In the genomic region with DNA sequence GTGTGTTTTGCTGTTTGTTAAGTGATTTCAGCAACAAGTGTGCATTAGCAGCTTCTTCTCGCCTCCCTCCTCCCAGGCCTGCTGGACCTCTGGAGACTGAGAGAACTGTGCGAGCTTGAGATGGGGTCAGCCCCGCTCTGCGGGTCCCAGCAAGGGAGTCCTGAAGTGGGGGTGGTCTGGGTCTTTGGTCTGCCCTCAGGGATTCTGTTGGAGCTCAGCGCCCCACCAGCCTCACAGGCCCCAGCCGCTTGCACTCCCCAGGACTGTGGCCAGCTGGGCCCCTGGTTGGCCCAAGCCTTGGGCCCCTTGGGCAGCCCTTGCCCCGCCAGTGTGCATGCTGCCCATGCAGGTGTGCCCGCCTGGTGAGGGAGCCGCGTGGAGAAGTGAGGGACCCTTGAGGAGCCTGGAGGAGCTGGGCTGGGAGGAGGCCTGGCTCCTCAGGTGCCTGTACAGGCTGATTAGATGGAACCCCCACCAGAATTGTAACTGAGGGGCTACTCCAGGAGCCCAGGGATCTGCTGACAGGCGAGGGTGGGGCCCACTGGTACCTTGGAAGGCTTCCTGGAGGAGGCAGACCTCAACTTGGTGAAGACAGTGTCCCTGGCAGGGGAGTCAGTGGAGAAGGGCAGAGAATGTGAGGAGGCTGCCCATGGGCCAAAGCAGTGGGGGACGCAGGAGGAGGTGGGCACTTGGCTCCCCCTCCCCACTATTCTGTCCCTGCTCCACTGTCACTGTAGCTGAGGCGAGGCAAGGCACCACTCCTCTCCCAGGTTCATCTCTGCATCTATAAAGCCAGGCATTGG, we compare ENCODE assay signal across 20 cellular contexts. TPM values are rescaled to one million over a fixed set of nuclear protein-coding genes. Genes with fewer than 3 reads are reported as not detected.
DNase-seq lines count a peak whose midpoint lies in the region; TF ChIP-seq lines count a peak whose summit lies in the region.
"Had no signal": no experiment of that assay in that cellular context is flagged by ENCODE, and none has a peak within 500 bp of the region (broad histone marks: within the 10 kb centered on the region; RNA-seq: fewer than 3 reads in every experiment).

No MANE protein-coding gene starts in this region.

- no peak for TF ChIP-seq CTCF in HEK293 (tag by site-specific recombination; IDR thresholded peaks at IDR 0.05)
- no peak for TF ChIP-seq CTCF in tibial artery (IDR thresholded peaks at IDR 0.05)

- CTCF ChIA-PET in activated naive CD4-positive, alpha-beta T cell treated with anti-CD3 and anti-CD28 coated beads, Interleukin-2, amount 10 ng/mL, durations not matched to agents 7 days and 5 days (lab: Charles Lee), result interaction anchor here (1.7 to 2.8 kb wide), 2 partner anchors 11 to 115 kb away, joined by 3 to 9 read pairs; no protein-coding TSS in a partner anchor
- CTCF ChIA-PET in HEK293 (lab: Yijun Ruan, JAX), result no interaction called here

- no peak overlapping the region for H3K4me3 Mint-ChIP-seq in activated naive CD4-positive, alpha-beta T cell treated with anti-CD3 and anti-CD28 coated beads, Interleukin-2, amount 10 ng/mL, durations not matched to agents 7 days and 5 days
- H3K4me3 Mint-ChIP-seq: immature natural killer cell, nephron progenitor cell, T-cell had no signal

- intact Hi-C loops in tibial artery (cut with DNase I; ENCODE audit: low total_unique reads), result no loop called here

- peaks cover 9% of the 10 kb centered on the region for H3K4me1 Mint-ChIP-seq in activated naive CD4-positive, alpha-beta T cell treated with anti-CD3 and anti-CD28 coated beads, Interleukin-2, amount 10 ng/mL, durations not matched to agents 7 days and 5 days

- H3K36me3 Mint-ChIP-seq in activated naive CD4-positive, alpha-beta T cell treated with anti-CD3 and anti-CD28 coated beads, Interleukin-2, amount 10 ng/mL, durations not matched to agents 7 days and 5 days, result no peaks in the 10 kb centered on the region
- H3K36me3 Mint-ChIP-seq: immature natural killer cell had no signal

- H3K9me3 ChIP-seq in HEK293 (ENCODE audit: control insufficient read depth, insufficient read depth, low read depth, low read length) (no peaks in the 10 kb centered on the region), tibial artery (no peaks in the 10 kb centered on the region)
- H3K9me3 ChIP-seq: adrenal gland, esophagus squamous epithelium, stomach had no signal

- H3K27ac ChIP-seq in HEK293 (ENCODE audit: extremely low read depth, low read depth, low read length), result no peak overlapping the region
- H3K27ac ChIP-seq in tibial artery, result no peak overlapping the region
- H3K27ac ChIP-seq: adrenal gland, cardiac muscle cell, esophagus squamous epithelium, stomach, VCaP had no signal

- no peak overlapping the region for H3K27ac Mint-ChIP-seq in activated naive CD4-positive, alpha-beta T cell treated with anti-CD3 and anti-CD28 coated beads, Interleukin-2, amount 10 ng/mL, durations not matched to agents 7 days and 5 days
- H3K27ac Mint-ChIP-seq: immature natural killer cell, nephron progenitor cell, T-cell had no signal

- H3K4me1 ChIP-seq in HEK293 (ENCODE audit: control insufficient read depth, insufficient read depth, low read length) (no peaks in the 10 kb centered on the region), tibial artery (peaks cover 0 to 6% (median 0%) of the 10 kb centered on the region in 4 donors)

- no peak overlapping the region for H3K4me3 ChIP-seq in HEK293 (ENCODE audit: low read depth, low read length)
- no peak overlapping the region for H3K4me3 ChIP-seq in tibial artery
- H3K4me3 ChIP-seq: adrenal gland, cardiac muscle cell, esophagus squamous epithelium, stomach had no signal

- H3K36me3 ChIP-seq in HEK293 (ENCODE audit: control insufficient read depth in 2 of 2, insufficient read depth in 1 of 2, low read length in 2 of 2), result peaks cover 5 to 7% of the 10 kb centered on the region in 2 experiments; a peak in 2 of 3 replicates
- peaks cover 16 to 48% (median 28%) of the 10 kb centered on the region in 3 donors for H3K36me3 ChIP-seq in tibial artery
- H3K36me3 ChIP-seq: cardiac muscle cell had no signal

- POLR2A ChIA-PET in HEK293 (lab: Yijun Ruan, JAX), result no interaction called here

- no peaks in the 10 kb centered on the region for H3K9me3 Mint-ChIP-seq in activated naive CD4-positive, alpha-beta T cell treated with anti-CD3 and anti-CD28 coated beads, Interleukin-2, amount 10 ng/mL, durations not matched to agents 7 days and 5 days
- H3K9me3 Mint-ChIP-seq: immature natural killer cell, nephron progenitor cell, T-cell had no signal

- peak; percentile 15 for DNase-seq in activated naive CD4-positive, alpha-beta T cell treated with anti-CD3 and anti-CD28 coated beads, Interleukin-2, amount 10 ng/mL, durations not matched to agents 7 days and 5 days
- no peak for DNase-seq in activated naive CD4-positive, alpha-beta T cell (lab: John Stamatoyannopoulos, UW)
- peak; percentile 45 for DNase-seq in islet precursor cell
- peak; percentile 14 to 54 for DNase-seq in tibial artery
- no peak for DNase-seq in SK-N-DZ (ENCODE audit: low spot score)
- DNase-seq in hippocampal formation (lab: John Stamatoyannopoulos, UW), result no peak
- no peak for DNase-seq in NCI-H526 (lab: John Stamatoyannopoulos, UW)
- DNase-seq: effector CD4-positive, alpha-beta T cell; esophagus squamous epithelium; immature natural killer cell; mesendoderm; NCI-H146; NCI-H226; nephron progenitor cell had no signal

- peaks cover 3% of the 10 kb centered on the region for H3K27me3 Mint-ChIP-seq in activated naive CD4-positive, alpha-beta T cell treated with anti-CD3 and anti-CD28 coated beads, Interleukin-2, amount 10 ng/mL, durations not matched to agents 7 days and 5 days
- H3K27me3 Mint-ChIP-seq: T-cell had no signal

- no peaks in the 10 kb centered on the region for H3K27me3 ChIP-seq in tibial artery
- H3K27me3 ChIP-seq: adrenal gland, cardiac muscle cell, esophagus squamous epithelium, stomach had no signal

TF ChIP-seq in HEK293, 187 proteins besides CTCF, POLR2A, EP300 and RAD21 (continues in another document):
- TF ChIP-seq SCRT2 (tag by site-specific recombination; IDR thresholded peaks at IDR 0.05) (peak; percentile 74), ZFP69B (tag by site-specific recombination; IDR thresholded peaks at IDR 0.05) (0 out of 2 replicates have a peak, but pooled peaks have one; percentile 44), ZNF423 (tag by site-specific recombination; IDR thresholded peaks at IDR 0.05) (no peak), ZNF670 (tag by site-specific recombination; IDR thresholded peaks at IDR 0.05; ENCODE audit: low read depth) (no peak), WT1 (tag by site-specific recombination; IDR thresholded peaks at IDR 0.05) (no peak), FEZF1 (tag by site-specific recombination; IDR thresholded peaks at IDR 0.05) (no peak), ZNF48 (tag by site-specific recombination; IDR thresholded peaks at IDR 0.05) (no peak), EGR2 (tag by site-specific recombination; IDR thresholded peaks at IDR 0.05; ENCODE audit: low read depth) (no peak), KLF16 (tag by site-specific recombination; IDR thresholded peaks at IDR 0.05) (no peak), ZNF292 (tag by site-specific recombination; IDR thresholded peaks at IDR 0.05; ENCODE audit: borderline replicate concordance, low read depth) (no peak)
- TF ChIP-seq, protein P1, sequence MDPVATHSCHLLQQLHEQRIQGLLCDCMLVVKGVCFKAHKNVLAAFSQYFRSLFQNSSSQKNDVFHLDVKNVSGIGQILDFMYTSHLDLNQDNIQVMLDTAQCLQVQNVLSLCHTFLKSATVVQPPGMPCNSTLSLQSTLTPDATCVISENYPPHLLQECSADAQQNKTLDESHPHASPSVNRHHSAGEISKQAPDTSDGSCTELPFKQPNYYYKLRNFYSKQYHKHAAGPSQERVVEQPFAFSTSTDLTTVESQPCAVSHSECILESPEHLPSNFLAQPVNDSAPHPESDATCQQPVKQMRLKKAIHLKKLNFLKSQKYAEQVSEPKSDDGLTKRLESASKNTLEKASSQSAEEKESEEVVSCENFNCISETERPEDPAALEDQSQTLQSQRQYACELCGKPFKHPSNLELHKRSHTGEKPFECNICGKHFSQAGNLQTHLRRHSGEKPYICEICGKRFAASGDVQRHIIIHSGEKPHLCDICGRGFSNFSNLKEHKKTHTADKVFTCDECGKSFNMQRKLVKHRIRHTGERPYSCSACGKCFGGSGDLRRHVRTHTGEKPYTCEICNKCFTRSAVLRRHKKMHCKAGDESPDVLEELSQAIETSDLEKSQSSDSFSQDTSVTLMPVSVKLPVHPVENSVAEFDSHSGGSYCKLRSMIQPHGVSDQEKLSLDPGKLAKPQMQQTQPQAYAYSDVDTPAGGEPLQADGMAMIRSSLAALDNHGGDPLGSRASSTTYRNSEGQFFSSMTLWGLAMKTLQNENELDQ (tag by site-specific recombination; IDR thresholded peaks at IDR 0.05; ENCODE audit: low read depth), result no peak
- TF ChIP-seq, protein P2, sequence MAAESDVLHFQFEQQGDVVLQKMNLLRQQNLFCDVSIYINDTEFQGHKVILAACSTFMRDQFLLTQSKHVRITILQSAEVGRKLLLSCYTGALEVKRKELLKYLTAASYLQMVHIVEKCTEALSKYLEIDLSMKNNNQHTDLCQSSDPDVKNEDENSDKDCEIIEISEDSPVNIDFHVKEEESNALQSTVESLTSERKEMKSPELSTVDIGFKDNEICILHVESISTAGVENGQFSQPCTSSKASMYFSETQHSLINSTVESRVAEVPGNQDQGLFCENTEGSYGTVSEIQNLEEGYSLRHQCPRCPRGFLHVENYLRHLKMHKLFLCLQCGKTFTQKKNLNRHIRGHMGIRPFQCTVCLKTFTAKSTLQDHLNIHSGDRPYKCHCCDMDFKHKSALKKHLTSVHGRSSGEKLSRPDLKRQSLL (tag by site-specific recombination; IDR thresholded peaks at IDR 0.05), result no peak

RNA-seq across cellular contexts. Expression of a gene that starts 56.7 kb away (rescaled TPM):
- polyA plus RNA-seq in SK-N-DZ (2014; cell fraction: cytosol; rRNA removed), result 0.27 TPM in 1 of 2 replicates, not detected in the other
- polyA plus RNA-seq in SK-N-DZ (2014; cell fraction: nucleus; rRNA removed), result 0.04 and 0.22 TPM in 2 replicates
- polyA plus RNA-seq: cardiac muscle cell, immature natural killer cell had no signal

Comparison
In these comparisons a context has a peak if more than half of its experiments do, and no peak if none do; other contexts are left out.
1. DNase-seq: peak in activated naive CD4-positive, alpha-beta T cell treated with anti-CD3 and anti-CD28 coated beads, Interleukin-2, amount 10 ng/mL, durations not matched to agents 7 days and 5 days (single experiment), islet precursor cell (single experiment) and tibial artery (2 of 2); none in activated naive CD4-positive, alpha-beta T cell (0 of 4), SK-N-DZ (single experiment), hippocampal formation (0 of 2) and NCI-H526 (0 of 2).